1 cellular context compared by ENCODE assay signal in genomic region chr19:3185482-3186376, GRCh38.
A peak's percentile ranks its signal among the peaks of the same experiment; 100 is the strongest.
TF ChIP-seq lines count a peak whose summit lies in the region.

TSS of gene NCLN (plus strand) at chr19:3185930. CDS start at chr19:3186031, 101 bp downstream.

TF ChIP-seq in HepG2, 621 proteins besides CTCF, POLR2A, EP300 and RAD21 (continued from another document and continues in another):
- TF ChIP-seq ZNF737 (CRISPR knock-in tag; IDR thresholded peaks at IDR 0.05; ENCODE audit: borderline replicate concordance), result no peak
- no peak for TF ChIP-seq PRMT3 (CRISPR knock-in tag; IDR thresholded peaks at IDR 0.05; ENCODE audit: borderline replicate concordance, low read depth)
- TF ChIP-seq ZNF512B (CRISPR knock-in tag; IDR thresholded peaks at IDR 0.05; ENCODE audit: borderline replicate concordance), result no peak
- TF ChIP-seq ZSCAN5A (CRISPR knock-in tag; IDR thresholded peaks at IDR 0.05; ENCODE audit: borderline replicate concordance), result no peak
- no peak for TF ChIP-seq ZNF891 (CRISPR knock-in tag; IDR thresholded peaks at IDR 0.05)
- no peak for TF ChIP-seq ATF3 (CRISPR knock-in tag; IDR thresholded peaks at IDR 0.05)
- no peak for TF ChIP-seq ZMAT5 (CRISPR knock-in tag; IDR thresholded peaks at IDR 0.05; ENCODE audit: borderline replicate concordance, low read depth)
- no peak for TF ChIP-seq BRCA1 (CRISPR knock-in tag; IDR thresholded peaks at IDR 0.05)
- TF ChIP-seq ZNF513 (CRISPR knock-in tag; conservative IDR thresholded peaks at IDR 0.05), result no peak
- peak; percentile 17 for TF ChIP-seq TEAD3 (CRISPR knock-in tag; optimal IDR thresholded peaks at IDR 0.05; ENCODE audit: borderline replicate concordance)
- TF ChIP-seq NFE2 (CRISPR knock-in tag; IDR thresholded peaks at IDR 0.05), result no peak
- no peak for TF ChIP-seq ZFAT (CRISPR knock-in tag; conservative IDR thresholded peaks at IDR 0.05)
- TF ChIP-seq NR3C1 (CRISPR knock-in tag; IDR thresholded peaks at IDR 0.05), result no peak
- TF ChIP-seq ZNF10 (CRISPR knock-in tag; IDR thresholded peaks at IDR 0.05; ENCODE audit: borderline replicate concordance, low read depth), result no peak
- TF ChIP-seq ETS1 (CRISPR knock-in tag; IDR thresholded peaks at IDR 0.05), result no peak
- TF ChIP-seq ZC3H13 (CRISPR knock-in tag; IDR thresholded peaks at IDR 0.05), result peak; percentile 43; the same call in 1 of the 2 replicates
- TF ChIP-seq FOXK1 (CRISPR knock-in tag; IDR thresholded peaks at IDR 0.05; ENCODE audit: borderline replicate concordance, low read depth), result peak; percentile 47; the same call in 1 of the 2 replicates
- TF ChIP-seq TBP (CRISPR knock-in tag; IDR thresholded peaks at IDR 0.05), result 0 out of 2 replicates have a peak, but pooled peaks have one; percentile 40
- no peak for TF ChIP-seq RFX1 (IDR thresholded peaks at IDR 0.05)
- no peak for TF ChIP-seq AGO2 (optimal IDR thresholded peaks at IDR 0.05; ENCODE audit: low read depth, low read length)
- no peak for TF ChIP-seq BCL6 (CRISPR knock-in tag; IDR thresholded peaks at IDR 0.05)
- TF ChIP-seq ATF7 (IDR thresholded peaks at IDR 0.05), result no peak
- TF ChIP-seq ATF7 (CRISPR knock-in tag; IDR thresholded peaks at IDR 0.05), result peak; percentile 53; the same call in 1 of the 2 replicates
- TF ChIP-seq NFATC3 (CRISPR knock-in tag; IDR thresholded peaks at IDR 0.05), result no peak
- no peak for TF ChIP-seq HOXD1 (CRISPR knock-in tag; IDR thresholded peaks at IDR 0.05)
- no peak for TF ChIP-seq PRDM15 (CRISPR knock-in tag; IDR thresholded peaks at IDR 0.05)
- TF ChIP-seq ZNF33A (CRISPR knock-in tag; IDR thresholded peaks at IDR 0.05; ENCODE audit: borderline replicate concordance), result 0 out of 2 replicates have a peak, but pooled peaks have one; percentile 38
- no peak for TF ChIP-seq NFAT5 (CRISPR knock-in tag; IDR thresholded peaks at IDR 0.05)
- TF ChIP-seq TFE3 (CRISPR knock-in tag; IDR thresholded peaks at IDR 0.05), result no peak
- TF ChIP-seq ZNF326 (CRISPR knock-in tag; IDR thresholded peaks at IDR 0.05; ENCODE audit: borderline replicate concordance), result no peak
- TF ChIP-seq ZFYVE20 (CRISPR knock-in tag; IDR thresholded peaks at IDR 0.05; ENCODE audit: borderline replicate concordance, low read depth), result no peak
- TF ChIP-seq SMAD1 (CRISPR knock-in tag; IDR thresholded peaks at IDR 0.05; ENCODE audit: borderline replicate concordance, low read depth), result no peak
- TF ChIP-seq PHF5A (CRISPR knock-in tag; IDR thresholded peaks at IDR 0.05; ENCODE audit: low read depth, unreplicated experiment), result no peak
- peak; percentile 80 for TF ChIP-seq GATAD1 (CRISPR knock-in tag; IDR thresholded peaks at IDR 0.05)
- peak; percentile 89 for TF ChIP-seq ZNF574 (CRISPR knock-in tag; IDR thresholded peaks at IDR 0.05)
- no peak for TF ChIP-seq ZBTB1 (CRISPR knock-in tag; IDR thresholded peaks at IDR 0.05; ENCODE audit: borderline replicate concordance)
- TF ChIP-seq NFYC (CRISPR knock-in tag; IDR thresholded peaks at IDR 0.05), result no peak
- no peak for TF ChIP-seq KAT7 (CRISPR knock-in tag; IDR thresholded peaks at IDR 0.05; ENCODE audit: borderline replicate concordance)
- TF ChIP-seq TOE1 (CRISPR knock-in tag; IDR thresholded peaks at IDR 0.05), result no peak
- TF ChIP-seq ZNF230 (CRISPR knock-in tag; IDR thresholded peaks at IDR 0.05), result 0 out of 2 replicates have a peak, but pooled peaks have one; percentile 58
